Comparison of ENCODE assay signal across 1 cellular context in the genomic region with DNA sequence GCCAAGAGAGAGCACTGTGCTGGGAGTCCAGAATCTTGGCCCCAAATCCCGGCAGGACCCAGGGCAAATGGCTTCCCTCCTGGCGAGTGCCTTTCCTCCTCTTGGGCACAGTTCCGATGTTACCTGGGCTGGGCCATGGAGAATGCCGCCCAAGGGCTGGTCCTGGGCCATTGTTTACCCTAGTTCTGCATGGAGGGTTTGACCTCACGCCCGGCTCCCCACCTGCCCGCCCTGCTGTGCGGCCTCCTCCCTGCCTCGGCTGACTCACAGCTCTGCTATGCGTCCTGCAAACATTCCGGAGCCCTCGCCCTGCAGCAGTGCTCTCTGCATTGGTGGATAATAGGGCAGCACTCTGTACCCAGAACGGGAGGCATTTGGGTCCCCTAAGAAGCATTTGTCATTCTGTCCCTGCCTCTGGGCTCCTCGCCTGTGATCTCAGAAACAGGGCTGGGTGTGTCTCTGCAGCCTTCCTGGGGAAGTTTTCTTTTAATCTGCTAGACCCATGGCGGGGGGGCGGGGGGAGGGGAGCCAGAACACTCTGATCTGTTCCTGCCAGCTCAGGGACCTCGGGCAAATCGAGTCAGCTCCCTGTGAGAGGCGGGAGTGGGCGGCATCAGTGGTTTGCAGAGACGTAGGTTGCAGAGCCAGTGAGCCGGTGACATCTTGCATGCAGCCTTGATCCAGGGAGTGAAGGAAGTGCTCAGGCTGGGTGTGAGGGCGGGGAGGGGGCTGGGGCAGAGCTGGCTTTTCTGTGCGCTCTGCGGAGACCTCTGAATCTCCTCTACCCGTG.
TF ChIP-seq lines count a peak whose summit lies in the region.

No MANE protein-coding gene starts in this region.

TF ChIP-seq in HepG2, 621 proteins besides CTCF, POLR2A, EP300 and RAD21 (continued from another document and continues in another):
- TF ChIP-seq, protein P1, sequence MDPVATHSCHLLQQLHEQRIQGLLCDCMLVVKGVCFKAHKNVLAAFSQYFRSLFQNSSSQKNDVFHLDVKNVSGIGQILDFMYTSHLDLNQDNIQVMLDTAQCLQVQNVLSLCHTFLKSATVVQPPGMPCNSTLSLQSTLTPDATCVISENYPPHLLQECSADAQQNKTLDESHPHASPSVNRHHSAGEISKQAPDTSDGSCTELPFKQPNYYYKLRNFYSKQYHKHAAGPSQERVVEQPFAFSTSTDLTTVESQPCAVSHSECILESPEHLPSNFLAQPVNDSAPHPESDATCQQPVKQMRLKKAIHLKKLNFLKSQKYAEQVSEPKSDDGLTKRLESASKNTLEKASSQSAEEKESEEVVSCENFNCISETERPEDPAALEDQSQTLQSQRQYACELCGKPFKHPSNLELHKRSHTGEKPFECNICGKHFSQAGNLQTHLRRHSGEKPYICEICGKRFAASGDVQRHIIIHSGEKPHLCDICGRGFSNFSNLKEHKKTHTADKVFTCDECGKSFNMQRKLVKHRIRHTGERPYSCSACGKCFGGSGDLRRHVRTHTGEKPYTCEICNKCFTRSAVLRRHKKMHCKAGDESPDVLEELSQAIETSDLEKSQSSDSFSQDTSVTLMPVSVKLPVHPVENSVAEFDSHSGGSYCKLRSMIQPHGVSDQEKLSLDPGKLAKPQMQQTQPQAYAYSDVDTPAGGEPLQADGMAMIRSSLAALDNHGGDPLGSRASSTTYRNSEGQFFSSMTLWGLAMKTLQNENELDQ (CRISPR knock-in tag; IDR thresholded peaks at IDR 0.05; ENCODE audit: borderline replicate concordance): no peak
- TF ChIP-seq, protein P2, sequence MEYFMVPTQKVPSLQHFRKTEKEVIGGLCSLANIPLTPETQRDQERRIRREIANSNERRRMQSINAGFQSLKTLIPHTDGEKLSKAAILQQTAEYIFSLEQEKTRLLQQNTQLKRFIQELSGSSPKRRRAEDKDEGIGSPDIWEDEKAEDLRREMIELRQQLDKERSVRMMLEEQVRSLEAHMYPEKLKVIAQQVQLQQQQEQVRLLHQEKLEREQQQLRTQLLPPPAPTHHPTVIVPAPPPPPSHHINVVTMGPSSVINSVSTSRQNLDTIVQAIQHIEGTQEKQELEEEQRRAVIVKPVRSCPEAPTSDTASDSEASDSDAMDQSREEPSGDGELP (IDR thresholded peaks at IDR 0.05; ENCODE audit: borderline replicate concordance, low read depth): peak; percentile 51; the same call in 1 of the 2 replicates
- TF ChIP-seq USF2 (IDR thresholded peaks at IDR 0.05; ENCODE audit: low read depth, low read length) (no peak), USF2 (CRISPR knock-in tag; IDR thresholded peaks at IDR 0.05; ENCODE audit: borderline replicate concordance) (no peak), SMYD3 (CRISPR knock-in tag; IDR thresholded peaks at IDR 0.05) (no peak), ISL2 (CRISPR knock-in tag; IDR thresholded peaks at IDR 0.05) (0 out of 2 replicates have a peak, but pooled peaks have one; percentile 16), FOXP4 (CRISPR knock-in tag; IDR thresholded peaks at IDR 0.05) (peak; percentile 82), ZNF550 (CRISPR knock-in tag; IDR thresholded peaks at IDR 0.05; ENCODE audit: borderline replicate concordance) (no peak), SNAPC2 (CRISPR knock-in tag; IDR thresholded peaks at IDR 0.05) (no peak), KLF15 (CRISPR knock-in tag; IDR thresholded peaks at IDR 0.05; ENCODE audit: borderline replicate concordance) (no peak), FOXA1 (IDR thresholded peaks at IDR 0.05) (no peak), FOXA1 (CRISPR knock-in tag; IDR thresholded peaks at IDR 0.05) (peak; percentile 88), ZNF3 (CRISPR knock-in tag; IDR thresholded peaks at IDR 0.05) (no peak), MXD1 (CRISPR knock-in tag; IDR thresholded peaks at IDR 0.05) (no peak), RXRA (CRISPR knock-in tag; IDR thresholded peaks at IDR 0.05) (peak; percentile 84), SOX6 (IDR thresholded peaks at IDR 0.05) (no peak), SOX6 (CRISPR knock-in tag; IDR thresholded peaks at IDR 0.05) (peak; percentile 77), ZNF12 (CRISPR knock-in tag; IDR thresholded peaks at IDR 0.05) (peak; percentile 48; the same call in 1 of the 2 replicates), ZMAT3 (CRISPR knock-in tag; conservative IDR thresholded peaks at IDR 0.05) (no peak), TARDBP (CRISPR knock-in tag; IDR thresholded peaks at IDR 0.05) (peak; percentile 70; the same call in 1 of the 2 replicates), ZNF503 (CRISPR knock-in tag; IDR thresholded peaks at IDR 0.05) (no peak), ZSCAN30 (CRISPR knock-in tag; IDR thresholded peaks at IDR 0.05) (no peak)
- TF ChIP-seq, protein P3, sequence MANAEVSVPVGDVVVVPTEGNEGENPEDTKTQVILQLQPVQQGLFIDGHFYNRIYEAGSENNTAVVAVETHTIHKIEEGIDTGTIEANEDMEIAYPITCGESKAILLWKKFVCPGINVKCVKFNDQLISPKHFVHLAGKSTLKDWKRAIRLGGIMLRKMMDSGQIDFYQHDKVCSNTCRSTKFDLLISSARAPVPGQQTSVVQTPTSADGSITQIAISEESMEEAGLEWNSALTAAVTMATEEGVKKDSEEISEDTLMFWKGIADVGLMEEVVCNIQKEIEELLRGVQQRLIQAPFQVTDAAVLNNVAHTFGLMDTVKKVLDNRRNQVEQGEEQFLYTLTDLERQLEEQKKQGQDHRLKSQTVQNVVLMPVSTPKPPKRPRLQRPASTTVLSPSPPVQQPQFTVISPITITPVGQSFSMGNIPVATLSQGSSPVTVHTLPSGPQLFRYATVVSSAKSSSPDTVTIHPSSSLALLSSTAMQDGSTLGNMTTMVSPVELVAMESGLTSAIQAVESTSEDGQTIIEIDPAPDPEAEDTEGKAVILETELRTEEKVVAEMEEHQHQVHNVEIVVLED (CRISPR knock-in tag; IDR thresholded peaks at IDR 0.05; ENCODE audit: borderline replicate concordance): peak; percentile 47; the same call in 1 of the 2 replicates
- TF ChIP-seq, protein P4, sequence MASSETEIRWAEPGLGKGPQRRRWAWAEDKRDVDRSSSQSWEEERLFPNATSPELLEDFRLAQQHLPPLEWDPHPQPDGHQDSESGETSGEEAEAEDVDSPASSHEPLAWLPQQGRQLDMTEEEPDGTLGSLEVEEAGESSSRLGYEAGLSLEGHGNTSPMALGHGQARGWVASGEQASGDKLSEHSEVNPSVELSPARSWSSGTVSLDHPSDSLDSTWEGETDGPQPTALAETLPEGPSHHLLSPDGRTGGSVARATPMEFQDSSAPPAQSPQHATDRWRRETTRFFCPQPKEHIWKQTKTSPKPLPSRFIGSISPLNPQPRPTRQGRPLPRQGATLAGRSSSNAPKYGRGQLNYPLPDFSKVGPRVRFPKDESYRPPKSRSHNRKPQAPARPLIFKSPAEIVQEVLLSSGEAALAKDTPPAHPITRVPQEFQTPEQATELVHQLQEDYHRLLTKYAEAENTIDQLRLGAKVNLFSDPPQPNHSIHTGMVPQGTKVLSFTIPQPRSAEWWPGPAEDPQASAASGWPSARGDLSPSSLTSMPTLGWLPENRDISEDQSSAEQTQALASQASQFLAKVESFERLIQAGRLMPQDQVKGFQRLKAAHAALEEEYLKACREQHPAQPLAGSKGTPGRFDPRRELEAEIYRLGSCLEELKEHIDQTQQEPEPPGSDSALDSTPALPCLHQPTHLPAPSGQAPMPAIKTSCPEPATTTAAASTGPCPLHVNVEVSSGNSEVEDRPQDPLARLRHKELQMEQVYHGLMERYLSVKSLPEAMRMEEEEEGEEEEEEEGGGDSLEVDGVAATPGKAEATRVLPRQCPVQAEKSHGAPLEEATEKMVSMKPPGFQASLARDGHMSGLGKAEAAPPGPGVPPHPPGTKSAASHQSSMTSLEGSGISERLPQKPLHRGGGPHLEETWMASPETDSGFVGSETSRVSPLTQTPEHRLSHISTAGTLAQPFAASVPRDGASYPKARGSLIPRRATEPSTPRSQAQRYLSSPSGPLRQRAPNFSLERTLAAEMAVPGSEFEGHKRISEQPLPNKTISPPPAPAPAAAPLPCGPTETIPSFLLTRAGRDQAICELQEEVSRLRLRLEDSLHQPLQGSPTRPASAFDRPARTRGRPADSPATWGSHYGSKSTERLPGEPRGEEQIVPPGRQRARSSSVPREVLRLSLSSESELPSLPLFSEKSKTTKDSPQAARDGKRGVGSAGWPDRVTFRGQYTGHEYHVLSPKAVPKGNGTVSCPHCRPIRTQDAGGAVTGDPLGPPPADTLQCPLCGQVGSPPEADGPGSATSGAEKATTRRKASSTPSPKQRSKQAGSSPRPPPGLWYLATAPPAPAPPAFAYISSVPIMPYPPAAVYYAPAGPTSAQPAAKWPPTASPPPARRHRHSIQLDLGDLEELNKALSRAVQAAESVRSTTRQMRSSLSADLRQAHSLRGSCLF (CRISPR knock-in tag; IDR thresholded peaks at IDR 0.05; ENCODE audit: borderline replicate concordance): no peak
- TF ChIP-seq, protein P5, sequence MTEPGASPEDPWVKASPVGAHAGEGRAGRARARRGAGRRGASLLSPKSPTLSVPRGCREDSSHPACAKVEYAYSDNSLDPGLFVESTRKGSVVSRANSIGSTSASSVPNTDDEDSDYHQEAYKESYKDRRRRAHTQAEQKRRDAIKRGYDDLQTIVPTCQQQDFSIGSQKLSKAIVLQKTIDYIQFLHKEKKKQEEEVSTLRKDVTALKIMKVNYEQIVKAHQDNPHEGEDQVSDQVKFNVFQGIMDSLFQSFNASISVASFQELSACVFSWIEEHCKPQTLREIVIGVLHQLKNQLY (CRISPR knock-in tag; IDR thresholded peaks at IDR 0.05): peak; percentile 71; the same call in 1 of the 2 replicates
- TF ChIP-seq, protein P6, sequence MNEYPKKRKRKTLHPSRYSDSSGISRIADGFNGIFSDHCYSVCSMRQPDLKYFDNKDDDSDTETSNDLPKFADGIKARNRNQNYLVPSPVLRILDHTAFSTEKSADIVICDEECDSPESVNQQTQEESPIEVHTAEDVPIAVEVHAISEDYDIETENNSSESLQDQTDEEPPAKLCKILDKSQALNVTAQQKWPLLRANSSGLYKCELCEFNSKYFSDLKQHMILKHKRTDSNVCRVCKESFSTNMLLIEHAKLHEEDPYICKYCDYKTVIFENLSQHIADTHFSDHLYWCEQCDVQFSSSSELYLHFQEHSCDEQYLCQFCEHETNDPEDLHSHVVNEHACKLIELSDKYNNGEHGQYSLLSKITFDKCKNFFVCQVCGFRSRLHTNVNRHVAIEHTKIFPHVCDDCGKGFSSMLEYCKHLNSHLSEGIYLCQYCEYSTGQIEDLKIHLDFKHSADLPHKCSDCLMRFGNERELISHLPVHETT (CRISPR knock-in tag; conservative IDR thresholded peaks at IDR 0.05): no peak
- TF ChIP-seq, protein P7, sequence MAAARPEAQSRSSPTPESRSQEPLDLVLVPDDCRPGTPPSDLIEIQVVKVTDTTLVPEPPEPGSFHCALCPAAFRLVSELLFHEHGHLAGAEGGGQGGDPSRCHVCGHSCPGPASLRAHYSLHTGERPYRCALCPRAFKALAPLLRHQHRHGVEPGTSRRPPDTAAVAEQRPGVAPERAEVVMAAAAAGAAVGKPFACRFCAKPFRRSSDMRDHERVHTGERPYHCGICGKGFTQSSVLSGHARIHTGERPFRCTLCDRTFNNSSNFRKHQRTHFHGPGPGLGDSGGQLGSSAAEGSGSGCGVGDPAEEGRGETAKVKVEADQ (CRISPR knock-in tag; IDR thresholded peaks at IDR 0.05; ENCODE audit: borderline replicate concordance): no peak
